Comparison of ENCODE assay signal across 11 cellular contexts in genomic region chr6:17042422-17043147, GRCh38. TPM values are rescaled to one million over a fixed set of nuclear protein-coding genes. Genes with fewer than 3 reads are reported as not detected.
DNase-seq lines count a peak whose midpoint lies in the region; ATAC-seq and TF ChIP-seq lines count a peak whose summit lies in the region.
"Had no signal": no experiment of that assay in that cellular context is flagged by ENCODE, and none has a peak within 500 bp of the region (broad histone marks: within the 10 kb centered on the region; RNA-seq: fewer than 3 reads in every experiment).

No MANE protein-coding gene starts in this region.

- 4 to 24% (median 8%) methylated on average over 5 of the region's 5 CpGs for whole genome bisulfite sequencing in heart left ventricle, 4 donors
- 1 to 2% methylated on average over 5 of the region's 5 CpGs for WGBS in aorta, 2 donors

- H3K27ac ChIP-seq in heart left ventricle = no peak overlapping the region
- no peak overlapping the region for H3K27ac ChIP-seq in aorta (ENCODE audit: low read depth in 1 of 2, low read length in 2 of 2)
- H3K27ac ChIP-seq in effector memory CD4-positive, alpha-beta T cell (ENCODE audit: insufficient read depth, low read length, poor library complexity, severe bottlenecking) = no peak overlapping the region

- no peaks in the 10 kb centered on the region for H3K27me3 Mint-ChIP-seq in chondrocyte (ENCODE audit: low read depth)

- H3K9me3 Mint-ChIP-seq in chondrocyte (ENCODE audit: low read depth) = peaks cover 11% of the 10 kb centered on the region

- H3K9me3 ChIP-seq in heart left ventricle = no peaks in the 10 kb centered on the region
- no peaks in the 10 kb centered on the region for H3K9me3 ChIP-seq in aorta (ENCODE audit: control insufficient read depth, low read length)
- H3K9me3 ChIP-seq in effector memory CD4-positive, alpha-beta T cell (ENCODE audit: control insufficient read depth, low read length) = no peaks in the 10 kb centered on the region

- peak overlapping the region; percentile 54 for H3K4me3 Mint-ChIP-seq in chondrocyte (ENCODE audit: unreplicated experiment)
- H3K4me3 Mint-ChIP-seq: activated CD8-positive, alpha-beta T cell treated with anti-CD3 and anti-CD28 coated beads, Interleukin-2, amount 10 ng/mL, durations not matched to agents 7 days and 5 days had no signal

- no peaks in the 10 kb centered on the region for H3K36me3 ChIP-seq in heart left ventricle
- no peaks in the 10 kb centered on the region for H3K36me3 ChIP-seq in aorta (ENCODE audit: control insufficient read depth in 1 of 2, insufficient read depth in 2 of 2, low read length in 1 of 2)
- no peaks in the 10 kb centered on the region for H3K36me3 ChIP-seq in effector memory CD4-positive, alpha-beta T cell (ENCODE audit: control insufficient read depth, insufficient read depth, low read length)

- H3K36me3 Mint-ChIP-seq in chondrocyte (ENCODE audit: low read depth) = peaks cover 2% of the 10 kb centered on the region

- intact Hi-C loops in heart left ventricle (cut with DNase I) = no loop called here
- intact Hi-C loops in cardiac septum (cut with DNase I) = no loop called here
- intact Hi-C loops in aorta (cut with DNase I) = no loop called here

- H3K4me1 ChIP-seq in heart left ventricle (peaks cover 0 to 16% (median 5%) of the 10 kb centered on the region in 12 donors), aorta (ENCODE audit: control insufficient read depth in 1 of 2, insufficient read depth in 2 of 2, low read length in 2 of 2) (no peaks in the 10 kb centered on the region)
- no peaks in the 10 kb centered on the region for H3K4me1 ChIP-seq in effector memory CD4-positive, alpha-beta T cell (ENCODE audit: control insufficient read depth, insufficient read depth, low read length, poor library complexity, severe bottlenecking)
- H3K4me1 ChIP-seq: Caco-2 had no signal

- H3K27me3 ChIP-seq in heart left ventricle (peaks cover 0 to 4% (median 0%) of the 10 kb centered on the region in 9 donors), aorta (ENCODE audit: control insufficient read depth in 1 of 2, insufficient read depth in 2 of 2, low read length in 1 of 2) (no peaks in the 10 kb centered on the region)
- no peaks in the 10 kb centered on the region for H3K27me3 ChIP-seq in effector memory CD4-positive, alpha-beta T cell (replicated peaks; ENCODE audit: control insufficient read depth, insufficient read depth, low read length, poor library complexity, severe bottlenecking)

- H3K27ac Mint-ChIP-seq in chondrocyte (ENCODE audit: unreplicated experiment) = peak overlapping the region; percentile 89
- H3K27ac Mint-ChIP-seq: activated CD8-positive, alpha-beta T cell treated with anti-CD3 and anti-CD28 coated beads, Interleukin-2, amount 10 ng/mL, durations not matched to agents 7 days and 5 days had no signal

- peaks cover 26% of the 10 kb centered on the region for H3K4me1 Mint-ChIP-seq in chondrocyte (ENCODE audit: low read depth)

- peak in 6 of 12 donors; percentile 9 to 48 (median 28) for TF ChIP-seq CTCF in heart left ventricle (IDR thresholded peaks at IDR 0.05)
- TF ChIP-seq CTCF in chondrocyte (IDR thresholded peaks at IDR 0.05) = peak; percentile 79

- ATAC-seq in heart left ventricle = peak in 3 of 4 donors; percentile 65 to 77 (median 75)
- ATAC-seq in aorta (ENCODE audit: low FRiP score) = peak; percentile 70
- ATAC-seq: activated CD8-positive, alpha-beta T cell treated with anti-CD3 and anti-CD28 coated beads, Interleukin-2, amount 10 ng/mL, durations not matched to agents 7 days and 5 days had no signal

- TF ChIP-seq POLR2A in heart left ventricle (IDR thresholded peaks at IDR 0.05) = no peak

- DNase-seq in heart left ventricle (peak in 3 of 5 donors; percentile 18 to 36 (median 35)), cardiac septum (ENCODE audit: low spot score) (no peak), chondrocyte (ENCODE audit: low spot score) (no peak), kidney glomerular epithelial cell (lab: John Stamatoyannopoulos, UW) (peak; percentile 79), aorta (peak in 1 of 2 donors; percentile 52), NCI-H1417 treated with DMSO at 0.1 percent for 48 hours (lab: John Stamatoyannopoulos, UW) (no peak)
- DNase-seq in stimulated activated CD4-positive, alpha-beta T cell treated with anti-CD3 and anti-CD28 coated beads, Interleukin-4, amount 100 ng/mL, for 24 hours = no peak
- no peak for DNase-seq in effector memory CD4-positive, alpha-beta T cell
- DNase-seq: activated CD8-positive, alpha-beta T cell treated with anti-CD3 and anti-CD28 coated beads, Interleukin-2, amount 10 ng/mL, durations not matched to agents 7 days and 5 days had no signal

- H3K4me3 ChIP-seq in heart left ventricle = peak overlapping the region in 1 of 12 donors; percentile 7
- no peak overlapping the region for H3K4me3 ChIP-seq in aorta (ENCODE audit: low read length in 2 of 2)
- no peak overlapping the region for H3K4me3 ChIP-seq in effector memory CD4-positive, alpha-beta T cell (ENCODE audit: insufficient read depth, low read depth, low read length, poor library complexity, severe bottlenecking)

RNA-seq across cellular contexts. Expression of gene STMND1, which starts 59.3 kb away (rescaled TPM):
- total RNA-seq in heart left ventricle (not detected), cardiac septum (not detected), chondrocyte (not detected in 3 replicates), aorta (not detected)
- polyA plus RNA-seq in heart left ventricle (not detected), aorta (not detected)
- total RNA-seq: activated CD8-positive, alpha-beta T cell treated with anti-CD3 and anti-CD28 coated beads, Interleukin-2, amount 10 ng/mL, durations not matched to agents 7 days and 5 days; Caco-2; skeletal muscle tissue had no signal

Comparison
In these comparisons a context has a peak if more than half of its experiments do, and no peak if none do; other contexts are left out.
1. DNase-seq: peak in heart left ventricle (3 of 5) and kidney glomerular epithelial cell (single experiment); none in cardiac septum (single experiment), chondrocyte (single experiment), stimulated activated CD4-positive, alpha-beta T cell treated with anti-CD3 and anti-CD28 coated beads, Interleukin-4, amount 100 ng/mL, for 24 hours (single experiment), NCI-H1417 treated with DMSO at 0.1 percent for 48 hours (single experiment) and effector memory CD4-positive, alpha-beta T cell (0 of 3).